Comparison of ENCODE assay signal across 13 cellular contexts in genomic region chr3:113274959-113275556, GRCh38.
A peak's percentile ranks its signal among the peaks of the same experiment; 100 is the strongest.
DNase-seq lines count a peak whose midpoint lies in the region; ATAC-seq and TF ChIP-seq lines count a peak whose summit lies in the region.
"Had no signal": no experiment of that assay in that cellular context is flagged by ENCODE, and none has a peak within 500 bp of the region (broad histone marks: within the 10 kb centered on the region; RNA-seq: fewer than 3 reads in every experiment).

No MANE protein-coding gene starts in this region.

- no peak for TF ChIP-seq CTCF in cardiac muscle cell (IDR thresholded peaks at IDR 0.05; ENCODE audit: low read depth, low read length)
- TF ChIP-seq CTCF in dorsolateral prefrontal cortex (IDR thresholded peaks at IDR 0.05 in 54 of 56, conservative IDR thresholded peaks at IDR 0.05 in 2 of 56; ENCODE audit: low read depth in 1 of 56, partially characterized antibody in 56 of 56) = no peak
- no peak for TF ChIP-seq CTCF in type B pancreatic cell (conservative IDR thresholded peaks at IDR 0.05)

- H3K4me3 ChIP-seq in cardiac muscle cell (no peak overlapping the region), dorsolateral prefrontal cortex (peak overlapping the region in 2 of 59 donors; percentile 38 to 54), neuronal stem cell (ENCODE audit: low read length in 2 of 2) (no peak overlapping the region)

- no peaks in the 10 kb centered on the region for H3K27me3 ChIP-seq in cardiac muscle cell
- H3K27me3 ChIP-seq in dorsolateral prefrontal cortex = no peaks in the 10 kb centered on the region
- H3K27me3 ChIP-seq in neuronal stem cell (ENCODE audit: control insufficient read depth in 3 of 3, insufficient read depth in 3 of 3, low read depth in 1 of 3, low read length in 3 of 3) = no peaks in the 10 kb centered on the region

- H3K4me1 Mint-ChIP-seq in type B pancreatic cell (ENCODE audit: unreplicated experiment) = peaks cover 41% of the 10 kb centered on the region
- H3K4me1 Mint-ChIP-seq: activated T-helper 17 cell treated with anti-CD3 and anti-CD28 coated beads, Interleukin-2, amount 50 U/mL, for 72 hours had no signal

- H3K9me3 Mint-ChIP-seq in type B pancreatic cell = no peaks in the 10 kb centered on the region
- H3K9me3 Mint-ChIP-seq: activated T-helper 17 cell treated with anti-CD3 and anti-CD28 coated beads, Interleukin-2, amount 50 U/mL, for 72 hours had no signal

- H3K4me1 ChIP-seq in cardiac muscle cell (ENCODE audit: low read depth) = peaks cover 5% of the 10 kb centered on the region
- peaks cover 22 to 43% of the 10 kb centered on the region in 2 donors for H3K4me1 ChIP-seq in neuronal stem cell (ENCODE audit: control insufficient read depth in 2 of 2, insufficient read depth in 1 of 2, low read depth in 1 of 2, low read length in 2 of 2)
- H3K4me1 ChIP-seq: Caco-2 had no signal

- DNase-seq in cardiac muscle cell (ENCODE audit: low read depth in 1 of 2, low spot score in 1 of 2) (no peak), left cardiac atrium (no peak), dorsolateral prefrontal cortex (no peak), neuronal stem cell (ENCODE audit: low spot score) (no peak), type B pancreatic cell (ENCODE audit: extremely low spot score, unreplicated experiment) (no peak), foreskin melanocyte (no peak), GDM1 (lab: John Stamatoyannopoulos, UW) (no peak)
- DNase-seq: activated CD8-positive, alpha-beta T cell treated with anti-CD3 and anti-CD28 coated beads, Interleukin-2, amount 10 ng/mL, durations not matched to agents 7 days and 5 days; Caco-2; MM.1S; NCI-H226 had no signal

- H2BK15ac ChIP-seq in neuronal stem cell (ENCODE audit: low read length) = peak overlapping the region; percentile 84

- H3K79me1 ChIP-seq in neuronal stem cell (ENCODE audit: low read depth, low read length) = no peaks in the 10 kb centered on the region

- H3K36me3 ChIP-seq in cardiac muscle cell = peaks cover 3% of the 10 kb centered on the region
- H3K36me3 ChIP-seq in neuronal stem cell (replicated peaks in 1 of 2; ENCODE audit: control insufficient read depth in 2 of 2, insufficient read depth in 2 of 2, low read length in 2 of 2) = peaks cover 65 to 99% of the 10 kb centered on the region in 2 donors

- H3K14ac ChIP-seq in neuronal stem cell (ENCODE audit: low read length) = no peak overlapping the region

- H3K4me3 Mint-ChIP-seq in type B pancreatic cell = peak overlapping the region; percentile 34
- H3K4me3 Mint-ChIP-seq: activated CD8-positive, alpha-beta T cell treated with anti-CD3 and anti-CD28 coated beads, Interleukin-2, amount 10 ng/mL, durations not matched to agents 7 days and 5 days; activated T-helper 17 cell treated with anti-CD3 and anti-CD28 coated beads, Interleukin-2, amount 50 U/mL, for 72 hours had no signal

- no peaks in the 10 kb centered on the region for H3K9me3 ChIP-seq in cardiac muscle cell (ENCODE audit: low read depth)
- H3K9me3 ChIP-seq in neuronal stem cell (replicated peaks in 1 of 2; ENCODE audit: control insufficient read depth in 2 of 2, insufficient read depth in 1 of 2, low read depth in 1 of 2, low read length in 2 of 2) = no peaks in the 10 kb centered on the region
- H3K9me3 ChIP-seq: Caco-2 had no signal

- peak overlapping the region; percentile 49 for H3K27ac ChIP-seq in cardiac muscle cell
- H3K27ac ChIP-seq in dorsolateral prefrontal cortex = peak overlapping the region in 51 of 59 donors; percentile 3 to 87 (median 73)
- H3K27ac ChIP-seq in neuronal stem cell (replicated peaks; ENCODE audit: low read length) = peak overlapping the region; percentile 93

- H4K91ac ChIP-seq in neuronal stem cell (ENCODE audit: low read depth, low read length, poor library complexity) = peak overlapping the region; percentile 41

- peak overlapping the region; percentile 91 for H3K18ac ChIP-seq in neuronal stem cell (ENCODE audit: low read length)

- intact Hi-C loops in left cardiac atrium (cut with DNase I) = no loop called here
- intact Hi-C loops in dorsolateral prefrontal cortex (cut with DNase I) = no loop called here

- no peak overlapping the region for H3K9ac ChIP-seq in neuronal stem cell (ENCODE audit: low read depth, low read length, poor library complexity)

- WGBS in neuronal stem cell (ENCODE audit: extremely low coverage in 2 of 2, insufficient read length in 2 of 2, insufficient replicate concordance in 1 of 2), 2 donors = no CpG with 5 or more reads among the region's 10 CpGs

- ATAC-seq in left cardiac atrium (no peak), HG03175 (IDR thresholded peaks at IDR 0.05; ENCODE audit: unreplicated experiment) (no peak)
- ATAC-seq: activated CD8-positive, alpha-beta T cell treated with anti-CD3 and anti-CD28 coated beads, Interleukin-2, amount 10 ng/mL, durations not matched to agents 7 days and 5 days; activated T-helper 17 cell treated with anti-CD3 and anti-CD28 coated beads, Interleukin-2, amount 50 U/mL, for 72 hours had no signal

- no peaks in the 10 kb centered on the region for H3K27me3 Mint-ChIP-seq in type B pancreatic cell

- H3K4ac ChIP-seq in neuronal stem cell (ENCODE audit: low read length) = no peak overlapping the region

- H3K4me2 ChIP-seq in neuronal stem cell (ENCODE audit: insufficient read depth, low read length, poor library complexity, severe bottlenecking) = no peak overlapping the region

- H2BK120ac ChIP-seq in neuronal stem cell (ENCODE audit: low read depth, low read length) = no peak overlapping the region

- H3K36me3 Mint-ChIP-seq in type B pancreatic cell = peaks cover 47% of the 10 kb centered on the region

- peak overlapping the region; percentile 90 for H2AK5ac ChIP-seq in neuronal stem cell (ENCODE audit: low read depth, low read length)

- no peak overlapping the region for H3K23ac ChIP-seq in neuronal stem cell (ENCODE audit: low read depth, low read length, poor library complexity)

- H3K27ac Mint-ChIP-seq in type B pancreatic cell = peak overlapping the region; percentile 86
- H3K27ac Mint-ChIP-seq: activated CD8-positive, alpha-beta T cell treated with anti-CD3 and anti-CD28 coated beads, Interleukin-2, amount 10 ng/mL, durations not matched to agents 7 days and 5 days; activated T-helper 17 cell treated with anti-CD3 and anti-CD28 coated beads, Interleukin-2, amount 50 U/mL, for 72 hours had no signal

- H4K8ac ChIP-seq in neuronal stem cell (ENCODE audit: low read depth, low read length) = no peak overlapping the region

- H2BK5ac ChIP-seq in neuronal stem cell (ENCODE audit: low read length) = peak overlapping the region; percentile 80

- peak overlapping the region; percentile 79 for H2BK12ac ChIP-seq in neuronal stem cell (ENCODE audit: low read length)

- no peak overlapping the region for H2AFZ ChIP-seq in neuronal stem cell (ENCODE audit: low read length)
